8 cellular contexts compared by ENCODE assay signal in genomic region chr6:33390767-33391277, GRCh38. TPM values are rescaled to one million over a fixed set of nuclear protein-coding genes. Genes with fewer than 3 reads are reported as not detected.
DNase-seq lines count a peak whose midpoint lies in the region; ATAC-seq, FAIRE-seq and TF ChIP-seq lines count a peak whose summit lies in the region.

No MANE protein-coding gene starts in this region.

- peak; percentile 13 for FAIRE-seq in GM12891 (lab: Jason Lieb, UNC)

- CTCF ChIA-PET in PC-9 (lab: Charles Lee), result interaction anchor here (0.6 to 0.7 kb wide), 3 partner anchors 16 to 230 kb away, joined by 3 to 5 read pairs (median 4); no protein-coding TSS in a partner anchor

- peak overlapping the region; percentile 95 for H3K27ac Mint-ChIP-seq in progenitor cell of endocrine pancreas

- H3K4me3 ChIP-seq in PC-9, result peak overlapping the region; percentile 31; the same call in 1 of the 2 replicates
- peak overlapping the region; percentile 6 for H3K4me3 ChIP-seq in epithelial cell of esophagus (ENCODE audit: low read length)

- H3K4me3 Mint-ChIP-seq in progenitor cell of endocrine pancreas (ENCODE audit: low read depth), result peak overlapping the region; percentile 90

- no peaks in the 10 kb centered on the region; the same call in 1 of the 2 replicates for H4K20me1 ChIP-seq in PC-9 (ENCODE audit: insufficient read depth)

- H3K4me1 Mint-ChIP-seq in progenitor cell of endocrine pancreas (ENCODE audit: low read depth), result peaks cover 27% of the 10 kb centered on the region

- H3K36me3 Mint-ChIP-seq in progenitor cell of endocrine pancreas (ENCODE audit: insufficient read depth), result peaks cover 1% of the 10 kb centered on the region

- no peaks in the 10 kb centered on the region for H3K9me2 ChIP-seq in PC-9 (ENCODE audit: insufficient read depth)

- peak overlapping the region; percentile 78 for H3K27ac ChIP-seq in PC-9

- no peaks in the 10 kb centered on the region for H3K27me3 ChIP-seq in PC-9 (ENCODE audit: insufficient read depth, low read depth)

- no peak for DNase-seq in GM12891 (ENCODE audit: insufficient read length, low spot score)
- DNase-seq in PC-9, result no peak
- DNase-seq in epithelial cell of esophagus (ENCODE audit: low read depth), result no peak
- no peak for DNase-seq in progenitor cell of endocrine pancreas (ENCODE audit: low spot score, unreplicated experiment)
- DNase-seq in DMS 273 (lab: John Stamatoyannopoulos, UW; ENCODE audit: unreplicated experiment), result no peak
- DNase-seq in cortex of kidney (lab: John Stamatoyannopoulos, UW), result no peak

- TF ChIP-seq POLR2A in GM12891 (IDR thresholded peaks at IDR 0.05; ENCODE audit: low read depth, low read length), result no peak

- no peaks in the 10 kb centered on the region for H3K36me3 ChIP-seq in PC-9 (ENCODE audit: low read depth)

- POLR2A ChIA-PET in PC-9 (lab: Charles Lee; ENCODE audit: unreplicated experiment), result interaction anchor here (0.6 to 0.9 kb wide), 5 partner anchors 27 to 1260 kb away, joined by 3 to 8 read pairs (median 5); partner anchors contain the start of genes CUTA, RPS18 and VPS52

- intact Hi-C loops in PC-9 (cut with micrococcal nuclease; ENCODE audit: unreplicated experiment), result loop anchor here (1.0 kb wide), 4 partner anchors 19 to 92 kb away; partner anchors contain the start of gene TAPBP

- H3K27me3 Mint-ChIP-seq in progenitor cell of endocrine pancreas, result no peaks in the 10 kb centered on the region

- TF ChIP-seq CTCF in PC-9 (conservative IDR thresholded peaks at IDR 0.05), result no peak
- no peak for TF ChIP-seq CTCF in epithelial cell of esophagus (IDR thresholded peaks at IDR 0.05; ENCODE audit: insufficient read depth, low read depth, low read length, missing control alignments)
- TF ChIP-seq CTCF in progenitor cell of endocrine pancreas (IDR thresholded peaks at IDR 0.05; ENCODE audit: unreplicated experiment), result no peak

- peaks cover 40% of the 10 kb centered on the region for H3K79me2 ChIP-seq in PC-9 (ENCODE audit: low read depth)

- no peaks in the 10 kb centered on the region for H3K9me3 ChIP-seq in PC-9 (ENCODE audit: insufficient read depth, low read depth)

- H3K9me3 Mint-ChIP-seq in progenitor cell of endocrine pancreas (ENCODE audit: low read depth), result no peaks in the 10 kb centered on the region

- peaks cover 21% of the 10 kb centered on the region; the same call in 1 of the 2 replicates for H3F3A ChIP-seq in PC-9 (ENCODE audit: insufficient read depth, low read depth)

- H3K4me1 ChIP-seq in PC-9 (replicated peaks; ENCODE audit: insufficient read depth), result peaks cover 39% of the 10 kb centered on the region

- BruUV-seq in PC-9 (replicated peaks; lab: Mats Ljungman, UMichigan), result no TSS peak

- ATAC-seq in HG02571 (IDR thresholded peaks at IDR 0.05; ENCODE audit: unreplicated experiment) (no peak), GM21390 (IDR thresholded peaks at IDR 0.05; ENCODE audit: unreplicated experiment) (no peak)

- peak overlapping the region; percentile 88 for H2AFZ ChIP-seq in PC-9

- peak overlapping the region; percentile 68 for H3K4me2 ChIP-seq in PC-9

TF ChIP-seq in GM12891, 5 proteins besides CTCF, POLR2A, EP300 and RAD21:
- TF ChIP-seq SPI1 (IDR thresholded peaks at IDR 0.05; ENCODE audit: low read depth, low read length) (no peak), POLR2AphosphoS5 (IDR thresholded peaks at IDR 0.05; ENCODE audit: low read depth, low read length) (no peak), PAX5 (IDR thresholded peaks at IDR 0.05; ENCODE audit: insufficient read depth, low read length, severe bottlenecking) (no peak), POU2F2 (IDR thresholded peaks at IDR 0.05; ENCODE audit: low read depth, low read length) (no peak), TAF1 (IDR thresholded peaks at IDR 0.05; ENCODE audit: low read depth, low read length) (no peak)

RNA-seq across cellular contexts. Expression of gene KIFC1, which starts 0.8 kb away (rescaled TPM):
- 29.0 TPM for polyA plus RNA-seq in GM12891 (2012; ENCODE audit: low read depth, missing spikeins)
- total RNA-seq in PC-9 (2021) (82.9 and 91.4 TPM in 2 replicates), progenitor cell of endocrine pancreas (45.5 and 46.6 TPM in 2 replicates)

RNA-seq across cellular contexts. Expression of gene PHF1, which starts 20.0 kb away (rescaled TPM):
- 23.5 TPM for polyA plus RNA-seq in GM12891 (2012; ENCODE audit: low read depth, missing spikeins)
- total RNA-seq in PC-9 (2021) (47.6 and 52.0 TPM in 2 replicates), progenitor cell of endocrine pancreas (58.1 and 58.4 TPM in 2 replicates)

RNA-seq across cellular contexts. Expression of gene CUTA, which starts 27.1 kb away (rescaled TPM):
- polyA plus RNA-seq in GM12891 (2012; ENCODE audit: low read depth, missing spikeins), result 237 TPM
- total RNA-seq in PC-9 (2021) (213 and 220 TPM in 2 replicates), progenitor cell of endocrine pancreas (252 and 264 TPM in 2 replicates)

RNA-seq across cellular contexts. Expression of gene SYNGAP1, which starts 29.0 kb away (rescaled TPM):
- polyA plus RNA-seq in GM12891 (2012; ENCODE audit: low read depth, missing spikeins), result 10.4 TPM
- total RNA-seq in PC-9 (2021), result 13.6 and 17.7 TPM in 2 replicates
- total RNA-seq in progenitor cell of endocrine pancreas, result 59.9 and 60.3 TPM in 2 replicates
